ENCODE assay signal across 8 cellular contexts in the genomic region with DNA sequence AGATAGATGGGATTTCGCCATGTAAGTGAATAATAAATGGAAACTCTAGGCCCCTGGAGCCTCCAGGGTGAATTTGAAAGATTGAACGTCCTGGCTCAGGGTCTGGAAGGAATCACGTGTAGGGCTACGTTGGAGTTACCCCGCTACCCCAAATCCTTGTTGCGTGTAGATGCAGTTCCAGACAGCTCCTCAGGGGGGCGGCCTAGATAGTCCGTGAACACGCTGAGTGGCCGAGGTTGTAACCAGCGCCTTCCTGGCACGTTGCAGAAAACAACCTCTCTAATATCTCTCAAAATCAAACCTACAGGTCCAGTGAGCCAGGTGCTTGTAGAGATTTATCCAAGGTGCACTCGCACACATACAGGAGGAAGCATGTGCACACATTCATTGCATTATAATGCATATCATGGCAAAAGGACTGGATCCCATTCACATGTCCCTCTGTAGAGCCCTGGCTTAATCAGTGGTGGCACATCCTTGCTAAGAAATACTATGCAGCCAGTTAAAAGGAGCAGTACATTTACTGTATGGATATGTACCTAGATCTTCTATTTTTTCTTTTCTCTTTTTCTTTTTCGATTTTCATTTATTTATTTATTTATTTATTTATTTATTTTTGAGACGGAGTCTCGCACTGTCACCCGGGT. TPM values are rescaled to one million over a fixed set of nuclear protein-coding genes. Genes with fewer than 3 reads are reported as not detected.
A peak's percentile ranks its signal among the peaks of the same experiment; 100 is the strongest.
DNase-seq lines count a peak whose midpoint lies in the region; ATAC-seq and TF ChIP-seq lines count a peak whose summit lies in the region.

No MANE protein-coding gene starts in this region.

- H3K4me2 ChIP-seq in mesendoderm (ENCODE audit: low read length) = no peak overlapping the region

- H2BK15ac ChIP-seq in mesendoderm (replicated peaks; ENCODE audit: low read depth) = no peak overlapping the region

- no peaks in the 10 kb centered on the region for H3K36me3 ChIP-seq in mesendoderm (ENCODE audit: control insufficient read depth, insufficient read depth, low read length)

- DNase-seq in GM12864 (ENCODE audit: low read depth) = no peak
- peak; percentile 39 for DNase-seq in NCI-H1694 treated with DMSO at 0.1 percent for 48 hours (lab: John Stamatoyannopoulos, UW)
- peak; percentile 83 for DNase-seq in activated CD4-positive, alpha-beta T cell treated with anti-CD3 and anti-CD28 coated beads, Interleukin-2, amount 50 U/mL, for 1 hour
- DNase-seq in ecto neural progenitor cell (ENCODE audit: low spot score) = peak; percentile 82
- DNase-seq in mesendoderm = peak; percentile 83
- peak; percentile 61 to 64 for DNase-seq in stimulated activated CD8-positive, alpha-beta memory T cell treated with anti-CD3 and anti-CD28 coated beads, Interleukin-4, amount 100 ng/mL, for 1 hour (ENCODE audit: low read depth in 2 of 2, low spot score in 1 of 2)

- no peak overlapping the region for H3K27ac ChIP-seq in mesendoderm (ENCODE audit: low read depth, low read length)

- ATAC-seq in HG03039 (IDR thresholded peaks at IDR 0.05; ENCODE audit: unreplicated experiment) (no peak), GM21367 (IDR thresholded peaks at IDR 0.05; ENCODE audit: unreplicated experiment) (no peak)

- H3K18ac ChIP-seq in mesendoderm (ENCODE audit: low read length) = no peak overlapping the region

- no peak overlapping the region for H3K23ac ChIP-seq in mesendoderm (ENCODE audit: low read length)

- no CpG with 5 or more reads among the region's 17 CpGs for WGBS in mesendoderm (ENCODE audit: extremely low coverage, insufficient coverage, low lambda C conversion rate)

- H4K5ac ChIP-seq in mesendoderm (ENCODE audit: low read length) = no peak overlapping the region

- no peak overlapping the region for H2BK5ac ChIP-seq in mesendoderm (ENCODE audit: low read length)

- no peak overlapping the region for H3K9ac ChIP-seq in mesendoderm (ENCODE audit: low read length)

- peaks cover 13% of the 10 kb centered on the region for H3K79me2 ChIP-seq in mesendoderm (ENCODE audit: control insufficient read depth, insufficient read depth, low read length)

- H4K8ac ChIP-seq in mesendoderm (ENCODE audit: low read depth, low read length) = no peak overlapping the region

- peaks cover 6% of the 10 kb centered on the region for H3K79me1 ChIP-seq in mesendoderm (ENCODE audit: low read length)

- H3K4me3 ChIP-seq in GM12864 (ENCODE audit: low read depth, low read length) (no peak overlapping the region), mesendoderm (ENCODE audit: low read length) (no peak overlapping the region)

- H3K4ac ChIP-seq in mesendoderm (ENCODE audit: low read depth, low read length) = no peak overlapping the region

- no peak overlapping the region for H2BK120ac ChIP-seq in mesendoderm (ENCODE audit: low read depth, low read length)

- H3K4me1 ChIP-seq in mesendoderm (ENCODE audit: control insufficient read depth, low read depth, low read length) = peaks cover 3% of the 10 kb centered on the region

- no peaks in the 10 kb centered on the region for H3K27me3 ChIP-seq in mesendoderm (ENCODE audit: insufficient read depth, low read length, poor library complexity)

- TF ChIP-seq CTCF in GM12864 (IDR thresholded peaks at IDR 0.05; ENCODE audit: low read depth, low read length, missing control alignments) = peak; percentile 91

- no peak overlapping the region for H2AK5ac ChIP-seq in mesendoderm (ENCODE audit: low read length)

- H3K56ac ChIP-seq in mesendoderm (ENCODE audit: low read length) = no peak overlapping the region

RNA-seq across cellular contexts. Expression of gene KEAP1, which starts 2.5 kb away (rescaled TPM):
- polyA plus RNA-seq in mesendoderm (2013, experiment 1 of 2) = 36.4 TPM
- polyA plus RNA-seq in mesendoderm (2013, experiment 2 of 2) = 34.5 TPM

RNA-seq across cellular contexts. Expression of gene S1PR5, which starts 11.5 kb away (rescaled TPM):
- polyA plus RNA-seq in mesendoderm (2013, experiment 1 of 2) = 2.4 TPM
- polyA plus RNA-seq in mesendoderm (2013, experiment 2 of 2) = 2.4 TPM

RNA-seq across cellular contexts. Expression of gene ATG4D, which starts 38.0 kb away (rescaled TPM):
- 23.0 TPM for polyA plus RNA-seq in mesendoderm (2013, experiment 1 of 2)
- polyA plus RNA-seq in mesendoderm (2013, experiment 2 of 2) = 23.3 TPM
